Comparison of ENCODE assay signal across 14 cellular contexts in genomic region chr22:23591846-23592245, GRCh38. TPM values are rescaled to one million over a fixed set of nuclear protein-coding genes. Genes with fewer than 3 reads are reported as not detected.
"Had no signal": no experiment of that assay in that cellular context is flagged by ENCODE, and none has a peak within 500 bp of the region (broad histone marks: within the 10 kb centered on the region; RNA-seq: fewer than 3 reads in every experiment).

No MANE protein-coding gene starts in this region.

- H3K4me3 Mint-ChIP-seq: activated CD8-positive, alpha-beta T cell treated with anti-CD3 and anti-CD28 coated beads, Interleukin-2, amount 10 ng/mL, durations not matched to agents 7 days and 5 days; activated naive CD8-positive, alpha-beta T cell treated with anti-CD3 and anti-CD28 coated beads, Interleukin-2, amount 50 U/mL, for 24 hours; activated T-helper 1 cell treated with anti-CD3 and anti-CD28 coated beads, Interleukin-12 subunit alpha, Interleukin-12 subunit beta, Interleukin-2, Interleukin-4 antibody, amounts not matched to agents 30 ng/mL and 10 ng/mL and 1 ng/mL, durations not matched to agents 14 hours and 24 hours and 36 hours; nephron had no signal

- H3K27ac Mint-ChIP-seq: activated CD8-positive, alpha-beta T cell treated with anti-CD3 and anti-CD28 coated beads, Interleukin-2, amount 10 ng/mL, durations not matched to agents 7 days and 5 days; activated naive CD8-positive, alpha-beta T cell treated with anti-CD3 and anti-CD28 coated beads, Interleukin-2, amount 50 U/mL, for 24 hours; activated T-helper 1 cell treated with anti-CD3 and anti-CD28 coated beads, Interleukin-12 subunit alpha, Interleukin-12 subunit beta, Interleukin-2, Interleukin-4 antibody, amounts not matched to agents 30 ng/mL and 10 ng/mL and 1 ng/mL, durations not matched to agents 14 hours and 24 hours and 36 hours had no signal

- H3K4me3 ChIP-seq: cardiac muscle cell, esophagus muscularis mucosa, sigmoid colon, smooth muscle cell, upper lobe of right lung had no signal

- H3K4me2 ChIP-seq: smooth muscle cell had no signal

- DNase-seq: activated gamma-delta T cell had no signal

- H3K27ac ChIP-seq: cardiac muscle cell, esophagus muscularis mucosa, sigmoid colon, upper lobe of right lung had no signal

- H3K36me3 ChIP-seq: cardiac muscle cell, esophagus muscularis mucosa, sigmoid colon, upper lobe of right lung had no signal

- H3K27me3 ChIP-seq: cardiac muscle cell, esophagus muscularis mucosa, sigmoid colon, upper lobe of right lung had no signal

- H3K4me1 Mint-ChIP-seq: activated naive CD8-positive, alpha-beta T cell treated with anti-CD3 and anti-CD28 coated beads, Interleukin-2, amount 50 U/mL, for 24 hours had no signal

- H3K4me1 ChIP-seq: esophagus muscularis mucosa, sigmoid colon, upper lobe of right lung had no signal

- H3K9me3 ChIP-seq: sigmoid colon, upper lobe of right lung had no signal

- H3K9me3 Mint-ChIP-seq: activated naive CD8-positive, alpha-beta T cell treated with anti-CD3 and anti-CD28 coated beads, Interleukin-2, amount 50 U/mL, for 24 hours; activated T-helper 1 cell treated with anti-CD3 and anti-CD28 coated beads, Interleukin-12 subunit alpha, Interleukin-12 subunit beta, Interleukin-2, Interleukin-4 antibody, amounts not matched to agents 30 ng/mL and 10 ng/mL and 1 ng/mL, durations not matched to agents 14 hours and 24 hours and 36 hours had no signal

RNA-seq across cellular contexts. Expression of gene IGLL1, which starts 11.8 kb away (rescaled TPM):
- total RNA-seq: activated CD8-positive, alpha-beta T cell treated with anti-CD3 and anti-CD28 coated beads, Interleukin-2, amount 10 ng/mL, durations not matched to agents 7 days and 5 days; activated T-helper 1 cell treated with anti-CD3 and anti-CD28 coated beads, Interleukin-12 subunit alpha, Interleukin-12 subunit beta, Interleukin-2, Interleukin-4 antibody, amounts not matched to agents 30 ng/mL and 10 ng/mL and 1 ng/mL, durations not matched to agents 14 hours and 24 hours and 36 hours; cardiac muscle cell; dermis blood vessel endothelial cell; esophagus muscularis mucosa; frontal cortex; left cardiac atrium; sigmoid colon; smooth muscle cell; upper lobe of right lung had no signal
- polyA plus RNA-seq: cardiac muscle cell, liver, sigmoid colon, smooth muscle cell had no signal

RNA-seq across cellular contexts. Expression of gene DRICH1, which starts 40.3 kb away (rescaled TPM):
- total RNA-seq: cardiac muscle cell, left cardiac atrium, smooth muscle cell had no signal
- polyA plus RNA-seq: cardiac muscle cell, liver, smooth muscle cell had no signal
